Comparison of ENCODE assay signal across 8 cellular contexts in the genomic region with DNA sequence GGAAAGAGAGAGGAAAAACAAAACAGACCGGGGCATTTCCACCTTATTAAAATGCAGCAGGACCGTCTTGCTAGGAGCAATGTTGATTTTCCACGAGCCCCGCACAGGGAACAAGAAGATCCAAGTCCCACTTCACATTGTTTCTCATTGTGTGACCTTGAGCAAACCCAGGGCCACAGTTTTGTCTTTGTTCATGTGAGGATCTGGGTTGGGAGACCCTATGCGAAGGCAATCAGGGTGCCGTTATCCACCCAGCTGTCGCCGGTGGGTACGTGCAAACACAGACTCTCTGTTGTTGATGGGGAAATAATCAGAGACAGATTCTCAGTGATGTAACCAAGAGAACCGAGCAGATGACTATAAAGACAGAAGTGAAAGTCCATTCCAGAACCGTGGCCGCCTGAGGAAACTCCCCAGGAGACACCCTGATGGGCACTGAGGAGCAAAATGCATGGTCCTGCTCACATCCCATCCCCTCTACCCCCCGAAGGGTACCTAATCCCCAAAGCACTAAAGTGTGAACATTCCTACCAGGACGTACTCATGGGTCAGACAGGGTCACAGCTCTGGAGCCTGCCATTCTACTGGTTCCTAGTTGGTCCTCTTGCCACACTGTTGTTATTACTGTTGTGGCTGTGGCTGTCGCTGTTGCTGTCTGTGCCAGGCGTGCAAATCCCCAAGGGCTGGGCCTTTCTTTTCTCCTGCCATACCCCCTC.
A peak's percentile ranks its signal among the peaks of the same experiment; 100 is the strongest.
DNase-seq lines count a peak whose midpoint lies in the region; ATAC-seq, FAIRE-seq and TF ChIP-seq lines count a peak whose summit lies in the region.

No MANE protein-coding gene starts in this region.

- 80 to 86% methylated on average over 16 of the region's 16 CpGs for WGBS in pancreas, 2 donors

- no peaks in the 10 kb centered on the region for H3K4me1 ChIP-seq in pancreas

- H3K4me3 Mint-ChIP-seq in activated T-helper 2 cell treated with anti-CD3 and anti-CD28 coated beads, Interferon-gamma antibody, Interleukin-2, Interleukin-4, amounts not matched to agents 10 μg/mL and 5 μg/mL and 100 μg/mL, durations not matched to agents 14 hours and 24 hours and 36 hours (ENCODE audit: low read depth) = no peak overlapping the region

- FAIRE-seq in GM18507 (lab: Jason Lieb, UNC) = peak; percentile 62
- FAIRE-seq in pancreas (lab: Jason Lieb, UNC) = no peak

- H3K36me3 ChIP-seq in pancreas = no peaks in the 10 kb centered on the region

- H3K27ac ChIP-seq in pancreas = peak overlapping the region in 2 of 4 donors; percentile 23 to 62

- peaks cover 7% of the 10 kb centered on the region for H3K9me3 Mint-ChIP-seq in activated T-helper 2 cell treated with anti-CD3 and anti-CD28 coated beads, Interferon-gamma antibody, Interleukin-2, Interleukin-4, amounts not matched to agents 10 μg/mL and 5 μg/mL and 100 μg/mL, durations not matched to agents 14 hours and 24 hours and 36 hours

- ATAC-seq in HG03025 (IDR thresholded peaks at IDR 0.05; ENCODE audit: low FRiP score, unreplicated experiment) (peak; percentile 63), pancreas (peak in 3 of 4 donors; percentile 14 to 85 (median 79))

- no peaks in the 10 kb centered on the region for H3K9me3 ChIP-seq in pancreas

- H3K27me3 ChIP-seq in pancreas = no peaks in the 10 kb centered on the region

- no peak overlapping the region for H3K4me3 ChIP-seq in pancreas

- peaks cover 10% of the 10 kb centered on the region for H3K4me1 Mint-ChIP-seq in activated T-helper 2 cell treated with anti-CD3 and anti-CD28 coated beads, Interferon-gamma antibody, Interleukin-2, Interleukin-4, amounts not matched to agents 10 μg/mL and 5 μg/mL and 100 μg/mL, durations not matched to agents 14 hours and 24 hours and 36 hours (ENCODE audit: low read depth)

- H3K27me3 Mint-ChIP-seq in activated T-helper 2 cell treated with anti-CD3 and anti-CD28 coated beads, Interferon-gamma antibody, Interleukin-2, Interleukin-4, amounts not matched to agents 10 μg/mL and 5 μg/mL and 100 μg/mL, durations not matched to agents 14 hours and 24 hours and 36 hours (ENCODE audit: low read depth) = peaks cover 9% of the 10 kb centered on the region

- no peak for DNase-seq in GM18507 (ENCODE audit: extremely low spot score, insufficient read length, low read depth)
- DNase-seq in cerebellar cortex (ENCODE audit: low spot score) = peak; percentile 85
- DNase-seq in pancreas = no peak
- no peak for DNase-seq in GM19240 (ENCODE audit: insufficient read length, low spot score)
- DNase-seq in NK-92 (lab: John Stamatoyannopoulos, UW; ENCODE audit: unreplicated experiment) = no peak
- DNase-seq in activated T-helper 2 cell treated with anti-CD3 and anti-CD28 coated beads, Interferon-gamma antibody, Interleukin-2, Interleukin-4, amounts not matched to agents 10 μg/mL and 5 μg/mL and 100 μg/mL, durations not matched to agents 14 hours and 24 hours and 36 hours (ENCODE audit: low spot score) = no peak
- DNase-seq in SHP77 treated with DMSO at 0.1 percent for 48 hours (lab: John Stamatoyannopoulos, UW) = no peak

- no peak for TF ChIP-seq CTCF in pancreas (IDR thresholded peaks at IDR 0.05)

- H3K36me3 Mint-ChIP-seq in activated T-helper 2 cell treated with anti-CD3 and anti-CD28 coated beads, Interferon-gamma antibody, Interleukin-2, Interleukin-4, amounts not matched to agents 10 μg/mL and 5 μg/mL and 100 μg/mL, durations not matched to agents 14 hours and 24 hours and 36 hours (ENCODE audit: low read depth) = peaks cover 3% of the 10 kb centered on the region

- H3K27ac Mint-ChIP-seq in activated T-helper 2 cell treated with anti-CD3 and anti-CD28 coated beads, Interferon-gamma antibody, Interleukin-2, Interleukin-4, amounts not matched to agents 10 μg/mL and 5 μg/mL and 100 μg/mL, durations not matched to agents 14 hours and 24 hours and 36 hours = no peak overlapping the region

- intact Hi-C loops in pancreas (cut with DNase I) = no loop called here
- intact Hi-C loops in activated T-helper 2 cell treated with anti-CD3 and anti-CD28 coated beads, Interferon-gamma antibody, Interleukin-2, Interleukin-4, amounts not matched to agents 10 μg/mL and 5 μg/mL and 100 μg/mL, durations not matched to agents 14 hours and 24 hours and 36 hours (cut with micrococcal nuclease) = no loop called here
